ENCODE assay signal across 8 cellular contexts in genomic region chr10:60943372-60944158, GRCh38. TPM values are rescaled to one million over a fixed set of nuclear protein-coding genes. Genes with fewer than 3 reads are reported as not detected.
DNase-seq lines count a peak whose midpoint lies in the region; ATAC-seq and TF ChIP-seq lines count a peak whose summit lies in the region.

No MANE protein-coding gene starts in this region.

- H3K36me3 Mint-ChIP-seq in activated CD4-positive, alpha-beta T cell treated with anti-CD3 and anti-CD28 coated beads, Interleukin-2, amount 10 ng/mL, durations not matched to agents 7 days and 5 days (ENCODE audit: low read depth): peaks cover 2% of the 10 kb centered on the region

- TF ChIP-seq CTCF in KMS-11 (conservative IDR thresholded peaks at IDR 0.05; ENCODE audit: low read depth, low read length) (no peak), epithelial cell of proximal tubule (conservative IDR thresholded peaks at IDR 0.05; ENCODE audit: low read depth, low read length) (no peak), testis (IDR thresholded peaks at IDR 0.05) (no peak)

- H3K27ac Mint-ChIP-seq in activated CD4-positive, alpha-beta T cell treated with anti-CD3 and anti-CD28 coated beads, Interleukin-2, amount 10 ng/mL, durations not matched to agents 7 days and 5 days: no peak overlapping the region

- H3K4me1 ChIP-seq in ES-I3 (ENCODE audit: insufficient read depth, low read length): peaks cover 10% of the 10 kb centered on the region
- H3K4me1 ChIP-seq in KMS-11 (ENCODE audit: low read depth, poor library complexity, severe bottlenecking): peaks cover 22% of the 10 kb centered on the region
- H3K4me1 ChIP-seq in mesendoderm (ENCODE audit: control insufficient read depth, low read depth, low read length): peaks cover 3% of the 10 kb centered on the region
- H3K4me1 ChIP-seq in testis: peaks cover 10% of the 10 kb centered on the region

- H3K79me2 ChIP-seq in KMS-11 (ENCODE audit: insufficient read depth, low read depth) (no peaks in the 10 kb centered on the region; the same call in 1 of the 2 replicates), mesendoderm (ENCODE audit: control insufficient read depth, insufficient read depth, low read length) (no peaks in the 10 kb centered on the region)

- H2AFZ ChIP-seq in KMS-11 (ENCODE audit: low read depth): peak overlapping the region; percentile 92

- peak overlapping the region; percentile 93 for H3K56ac ChIP-seq in mesendoderm (ENCODE audit: low read length)

- POLR2A ChIA-PET in activated CD4-positive, alpha-beta T cell treated with anti-CD3 and anti-CD28 coated beads, Interleukin-2, amount 10 ng/mL, durations not matched to agents 7 days and 5 days (lab: Charles Lee): no interaction called here

- no peak overlapping the region for H4K5ac ChIP-seq in mesendoderm (ENCODE audit: low read length)

- H3K9me3 ChIP-seq in ES-I3 (ENCODE audit: control insufficient read depth, insufficient read depth, low read length): no peaks in the 10 kb centered on the region
- H3K9me3 ChIP-seq in testis: no peaks in the 10 kb centered on the region

- H3K27ac ChIP-seq in KMS-11 (peak overlapping the region; percentile 88), mesendoderm (ENCODE audit: low read depth, low read length) (peak overlapping the region; percentile 36), testis (peak overlapping the region; percentile 89 to 97)

- peak overlapping the region; percentile 94 for H3K4ac ChIP-seq in mesendoderm (ENCODE audit: low read depth, low read length)

- H3K27me3 ChIP-seq in KMS-11 (ENCODE audit: insufficient read depth, low read depth) (no peaks in the 10 kb centered on the region), mesendoderm (ENCODE audit: insufficient read depth, low read length, poor library complexity) (no peaks in the 10 kb centered on the region), testis (no peaks in the 10 kb centered on the region)

- CTCF ChIA-PET in activated CD4-positive, alpha-beta T cell treated with anti-CD3 and anti-CD28 coated beads, Interleukin-2, amount 10 ng/mL, durations not matched to agents 7 days and 5 days (lab: Charles Lee): no interaction called here

- intact Hi-C loops in testis (cut with DNase I; ENCODE audit: low total_unique reads): loop anchor here (10.0 kb wide), 1 partner anchor 119 kb away; no protein-coding TSS in a partner anchor

- H2BK5ac ChIP-seq in mesendoderm (ENCODE audit: low read length): no peak overlapping the region

- TF ChIP-seq POLR2A in testis (IDR thresholded peaks at IDR 0.05): no peak

- H3K4me3 ChIP-seq in KMS-11 (IDR thresholded peaks at IDR 0.05; ENCODE audit: insufficient read depth, low read depth, low read length) (no peak overlapping the region), epithelial cell of proximal tubule (ENCODE audit: low read depth, low read length) (peak overlapping the region; percentile 81), mesendoderm (ENCODE audit: low read length) (peak overlapping the region; percentile 66), testis (peak overlapping the region; percentile 80 to 91)

- peak overlapping the region; percentile 92 for H3K9ac ChIP-seq in ES-I3 (ENCODE audit: low read depth, low read length)
- H3K9ac ChIP-seq in KMS-11: peak overlapping the region; percentile 98
- peak overlapping the region; percentile 83 for H3K9ac ChIP-seq in mesendoderm (ENCODE audit: low read length)

- H4K20me1 ChIP-seq in KMS-11 (ENCODE audit: insufficient read depth): no peaks in the 10 kb centered on the region

- H3K4me2 ChIP-seq in KMS-11: peak overlapping the region; percentile 67
- H3K4me2 ChIP-seq in mesendoderm (ENCODE audit: low read length): peak overlapping the region; percentile 73

- peak overlapping the region; percentile 52 for H3K4me3 Mint-ChIP-seq in activated CD4-positive, alpha-beta T cell treated with anti-CD3 and anti-CD28 coated beads, Interleukin-2, amount 10 ng/mL, durations not matched to agents 7 days and 5 days

- H3K36me3 ChIP-seq in ES-I3 (ENCODE audit: insufficient read depth, low read length) (no peaks in the 10 kb centered on the region), KMS-11 (ENCODE audit: insufficient read depth) (no peaks in the 10 kb centered on the region), mesendoderm (ENCODE audit: control insufficient read depth, insufficient read depth, low read length) (no peaks in the 10 kb centered on the region), testis (ENCODE audit: low read depth, missing control alignments) (no peaks in the 10 kb centered on the region)

- peak overlapping the region; percentile 51 for H2BK120ac ChIP-seq in mesendoderm (ENCODE audit: low read depth, low read length)

- ATAC-seq in GM21717 (IDR thresholded peaks at IDR 0.05; ENCODE audit: unreplicated experiment): peak; percentile 24
- no peak for ATAC-seq in HG02970 (IDR thresholded peaks at IDR 0.05; ENCODE audit: low FRiP score, unreplicated experiment)

- no peaks in the 10 kb centered on the region for H3K9me3 Mint-ChIP-seq in activated CD4-positive, alpha-beta T cell treated with anti-CD3 and anti-CD28 coated beads, Interleukin-2, amount 10 ng/mL, durations not matched to agents 7 days and 5 days

- no peak overlapping the region for H2AK5ac ChIP-seq in mesendoderm (ENCODE audit: low read length)

- no CpG with 5 or more reads among the region's 60 CpGs for WGBS in mesendoderm (ENCODE audit: extremely low coverage, insufficient coverage, low lambda C conversion rate)
- 0 to 1% methylated on average over 19 to 58 of the region's 60 CpGs for WGBS in testis, 2 donors

- peak overlapping the region; percentile 96 for H3K18ac ChIP-seq in mesendoderm (ENCODE audit: low read length)

- H3K23ac ChIP-seq in mesendoderm (ENCODE audit: low read length): peak overlapping the region; percentile 92

- no peaks in the 10 kb centered on the region for H3K79me1 ChIP-seq in mesendoderm (ENCODE audit: low read length)

- peak; percentile 29 for DNase-seq in activated CD4-positive, alpha-beta T cell treated with anti-CD3 and anti-CD28 coated beads, Interleukin-2, amount 10 ng/mL, durations not matched to agents 7 days and 5 days
- no peak for DNase-seq in epithelial cell of proximal tubule (ENCODE audit: low read depth)
- DNase-seq in mesendoderm: peak; percentile 91
- DNase-seq in testis: peak; percentile 91

- H3K27me3 Mint-ChIP-seq in activated CD4-positive, alpha-beta T cell treated with anti-CD3 and anti-CD28 coated beads, Interleukin-2, amount 10 ng/mL, durations not matched to agents 7 days and 5 days: peaks cover 78% of the 10 kb centered on the region

- peaks cover 13% of the 10 kb centered on the region for H3K4me1 Mint-ChIP-seq in activated CD4-positive, alpha-beta T cell treated with anti-CD3 and anti-CD28 coated beads, Interleukin-2, amount 10 ng/mL, durations not matched to agents 7 days and 5 days

- H4K8ac ChIP-seq in mesendoderm (ENCODE audit: low read depth, low read length): no peak overlapping the region

- H2BK15ac ChIP-seq in mesendoderm (replicated peaks; ENCODE audit: low read depth): peak overlapping the region; percentile 10

RNA-seq across cellular contexts. Expression of gene RHOBTB1, which starts 0.4 kb away (rescaled TPM):
- total RNA-seq in activated CD4-positive, alpha-beta T cell treated with anti-CD3 and anti-CD28 coated beads, Interleukin-2, amount 10 ng/mL, durations not matched to agents 7 days and 5 days: under 1 TPM; 0.06 to 0.07 TPM
- total RNA-seq in epithelial cell of proximal tubule: 17.0 and 22.2 TPM in 2 replicates
- 6.9 TPM for polyA plus RNA-seq in mesendoderm (2013, experiment 1 of 2)
- 7.3 TPM for polyA plus RNA-seq in mesendoderm (2013, experiment 2 of 2)
- 10 to 100 TPM; 44.7 to 47.1 TPM for total RNA-seq in testis
- polyA plus RNA-seq in testis (ENCODE audit: insufficient read depth, low read depth, low replicate concordance): 38.1 TPM

Comparison
In these comparisons a context has a peak if more than half of its experiments do, and no peak if none do; other contexts are left out.
1. H3K27ac ChIP-seq: peak in every context shown above with its lines; median percentile 93 in testis; 88 in KMS-11; 36 in mesendoderm.
2. RNA of gene RHOBTB1, which starts 0.4 kb away (total RNA-seq): 44.7 to 47.1 TPM in testis and 17.0 to 22.2 TPM in epithelial cell of proximal tubule; 0.06 to 0.07 TPM in activated CD4-positive, alpha-beta T cell treated with anti-CD3 and anti-CD28 coated beads, Interleukin-2, amount 10 ng/mL, durations not matched to agents 7 days and 5 days; every median in the first group is over 10 times any median in the second.
3. Peak in every context shown above with its lines, with median percentiles within 50 percentile points of each other: H3K9ac ChIP-seq.